In the genomic region with DNA sequence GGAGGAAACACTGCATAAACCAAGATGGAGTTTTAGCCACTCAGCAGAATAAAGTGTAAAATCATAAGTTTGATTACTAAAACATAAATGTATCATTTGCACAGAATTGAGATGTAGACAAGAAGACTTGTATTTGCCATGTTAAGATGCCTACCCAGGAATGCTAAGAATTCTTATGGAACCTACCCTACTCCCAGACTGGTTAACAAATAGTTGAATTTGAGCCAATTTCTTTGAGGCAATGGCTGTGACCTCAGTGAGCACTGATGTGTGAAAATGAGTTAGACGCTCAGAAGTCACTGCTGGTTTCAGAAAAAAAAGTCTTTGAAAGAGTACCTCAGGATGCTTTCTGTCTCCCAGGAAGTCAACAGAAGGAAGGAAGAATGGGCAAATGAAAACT, we compare ENCODE assay signal across 15 cellular contexts.
A peak's percentile ranks its signal among the peaks of the same experiment; 100 is the strongest.
DNase-seq lines count a peak whose midpoint lies in the region; FAIRE-seq and TF ChIP-seq lines count a peak whose summit lies in the region.
"Had no signal": no experiment of that assay in that cellular context is flagged by ENCODE, and none has a peak within 500 bp of the region (broad histone marks: within the 10 kb centered on the region; RNA-seq: fewer than 3 reads in every experiment).

No MANE protein-coding gene starts in this region.

- no peak overlapping the region for H3K4me3 ChIP-seq in AG04449 (ENCODE audit: low read depth, low read length)
- no peak overlapping the region for H3K4me3 ChIP-seq in astrocyte (ENCODE audit: insufficient read depth, low read depth, low read length)
- H3K4me3 ChIP-seq: colonic mucosa had no signal

- peaks cover 36% of the 10 kb centered on the region for H3K4me1 Mint-ChIP-seq in astrocyte (ENCODE audit: low read depth, unreplicated experiment)
- H3K4me1 Mint-ChIP-seq: naive thymus-derived CD8-positive, alpha-beta T cell had no signal

- H3K4me1 ChIP-seq in astrocyte (ENCODE audit: insufficient read depth, low read length): peaks cover 10% of the 10 kb centered on the region
- H3K4me1 ChIP-seq: colonic mucosa had no signal

- no peak overlapping the region for H3K9ac ChIP-seq in astrocyte (ENCODE audit: low read length)

- FAIRE-seq in astrocyte (lab: Jason Lieb, UNC): peak; percentile 86
- FAIRE-seq: TTC549 had no signal

- H3K4me3 Mint-ChIP-seq in astrocyte (ENCODE audit: unreplicated experiment): peak overlapping the region; percentile 64
- H3K4me3 Mint-ChIP-seq: activated T-cell treated with anti-CD3 and anti-CD28 coated beads, Interleukin-2, amount 50 U/mL, for 4 hours; naive thymus-derived CD8-positive, alpha-beta T cell had no signal

- peaks cover 8% of the 10 kb centered on the region for H3K27me3 ChIP-seq in astrocyte (ENCODE audit: insufficient read depth, low read length)

- DNase-seq in AG04449 (ENCODE audit: low read depth, low spot score): peak; percentile 73
- DNase-seq in HT-29 (ENCODE audit: low spot score): peak; percentile 9
- DNase-seq in astrocyte (ENCODE audit: low read depth): peak; percentile 90
- peak; percentile 33 for DNase-seq in iPS-NIHi11 (ENCODE audit: low spot score)
- no peak for DNase-seq in medulla oblongata (ENCODE audit: extremely low spot score)
- no peak for DNase-seq in NCI-H2196 (lab: John Stamatoyannopoulos, UW; ENCODE audit: unreplicated experiment)
- DNase-seq in mesenteric fat pad (ENCODE audit: low spot score): no peak
- no peak for DNase-seq in NCI-H510A treated with DMSO at 0.1 percent for 48 hours (lab: John Stamatoyannopoulos, UW)
- DNase-seq: activated T-cell treated with anti-CD3 and anti-CD28 coated beads, Interleukin-2, amount 50 U/mL, for 4 hours; colonic mucosa; naive thymus-derived CD8-positive, alpha-beta T cell; NCI-H1105 treated with DMSO at 0.1 percent for 48 hours; stimulated activated CD4-positive, alpha-beta T cell treated with anti-CD3 and anti-CD28 coated beads, Interleukin-15, amount 100 ng/mL, for 24 hours had no signal

- TF ChIP-seq CTCF in AG04449 (IDR thresholded peaks at IDR 0.05; ENCODE audit: insufficient read depth, low read length, missing control alignments) (no peak), astrocyte (IDR thresholded peaks at IDR 0.05; ENCODE audit: insufficient read depth, low read depth, low read length) (no peak)

- H3K9me3 ChIP-seq in astrocyte (ENCODE audit: insufficient read depth, low read depth, low read length): no peaks in the 10 kb centered on the region
- H3K9me3 ChIP-seq: colonic mucosa had no signal

- CTCF ChIA-PET in AG04449 (lab: Yijun Ruan, JAX): interaction anchor here (0.9 to 11.8 kb wide), 6 partner anchors 16 to 446 kb away, joined by 4 to 144 read pairs (median 4); no protein-coding TSS in a partner anchor

- H3K27ac Mint-ChIP-seq in astrocyte (ENCODE audit: unreplicated experiment): peak overlapping the region; percentile 93
- H3K27ac Mint-ChIP-seq: naive thymus-derived CD8-positive, alpha-beta T cell had no signal

- no peak overlapping the region for H2AFZ ChIP-seq in astrocyte (ENCODE audit: low read depth, low read length)

- POLR2A ChIA-PET in AG04449 (lab: Yijun Ruan, JAX): no interaction called here

- no peaks in the 10 kb centered on the region for H3K36me3 Mint-ChIP-seq in astrocyte (ENCODE audit: low read depth, unreplicated experiment)
- H3K36me3 Mint-ChIP-seq: naive thymus-derived CD8-positive, alpha-beta T cell had no signal

- H3K9me3 Mint-ChIP-seq in astrocyte (ENCODE audit: unreplicated experiment): peaks cover 1% of the 10 kb centered on the region
- H3K9me3 Mint-ChIP-seq: activated T-cell treated with anti-CD3 and anti-CD28 coated beads, Interleukin-2, amount 50 U/mL, for 4 hours; naive thymus-derived CD8-positive, alpha-beta T cell had no signal

- no peaks in the 10 kb centered on the region for H3K36me3 ChIP-seq in astrocyte (ENCODE audit: insufficient read depth, low read length)
- H3K36me3 ChIP-seq: colonic mucosa had no signal

- no peaks in the 10 kb centered on the region for H4K20me1 ChIP-seq in astrocyte (ENCODE audit: insufficient read depth, low read length)

- H3K27ac ChIP-seq in astrocyte (ENCODE audit: low read depth, low read length): no peak overlapping the region
- H3K27ac ChIP-seq: C4-2B, colonic mucosa had no signal

- H3K4me2 ChIP-seq in astrocyte (ENCODE audit: low read length): peak overlapping the region; percentile 54

- no peaks in the 10 kb centered on the region for H3K79me2 ChIP-seq in astrocyte (ENCODE audit: insufficient read depth, low read length)

- peaks cover 24% of the 10 kb centered on the region for H3K27me3 Mint-ChIP-seq in astrocyte (ENCODE audit: low read depth, unreplicated experiment)

Comparison
In these comparisons a context has a peak if more than half of its experiments do, and no peak if none do; other contexts are left out.
1. DNase-seq: peak in AG04449 (single experiment), HT-29 (single experiment), astrocyte (single experiment) and iPS-NIHi11 (single experiment); none in medulla oblongata (single experiment), NCI-H2196 (single experiment), mesenteric fat pad (single experiment) and NCI-H510A treated with DMSO at 0.1 percent for 48 hours (single experiment).